Comparison of ENCODE assay signal across 17 cellular contexts in the genomic region with DNA sequence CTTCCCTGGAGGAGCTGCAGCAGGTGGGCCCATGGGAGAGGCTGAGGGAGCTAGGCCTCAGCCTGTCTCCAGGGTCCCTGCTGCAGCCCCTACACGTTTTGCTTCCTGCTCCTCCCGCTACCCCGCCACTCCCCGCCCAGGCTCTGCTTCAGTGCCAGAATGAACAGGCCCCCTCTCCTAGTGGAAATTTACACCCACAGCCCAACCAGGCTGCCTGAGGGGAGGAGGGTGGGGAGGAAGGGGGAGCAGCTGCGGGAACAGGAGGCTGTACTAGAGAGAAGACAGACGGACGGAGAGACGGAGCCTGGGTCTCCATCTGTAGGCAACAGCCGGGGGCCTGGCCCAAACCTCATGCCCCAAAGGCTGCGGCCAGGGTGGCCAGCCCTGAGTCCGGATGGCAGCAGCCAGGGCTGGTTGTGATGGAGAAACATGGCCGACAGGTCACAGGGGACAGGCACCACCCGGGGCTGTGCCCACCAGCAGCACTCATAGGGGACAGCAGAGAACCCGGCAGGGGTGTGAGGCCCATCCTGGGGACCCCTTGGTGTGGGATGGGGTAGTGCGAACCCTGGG. TPM values are rescaled to one million over a fixed set of nuclear protein-coding genes. Genes with fewer than 3 reads are reported as not detected.
DNase-seq lines count a peak whose midpoint lies in the region; ATAC-seq and TF ChIP-seq lines count a peak whose summit lies in the region.
"Had no signal": no experiment of that assay in that cellular context is flagged by ENCODE, and none has a peak within 500 bp of the region (broad histone marks: within the 10 kb centered on the region; RNA-seq: fewer than 3 reads in every experiment).

No MANE protein-coding gene starts in this region.

- H3K9ac ChIP-seq in BLaER1, result peak overlapping the region; percentile 63

- no peaks in the 10 kb centered on the region for H3K9me3 ChIP-seq in BLaER1
- no peaks in the 10 kb centered on the region for H3K9me3 ChIP-seq in MG63

- H3K4me1 ChIP-seq in BLaER1, result peaks cover 84% of the 10 kb centered on the region

- peaks cover 100% of the 10 kb centered on the region for H4K20me1 ChIP-seq in BLaER1

- H3K4me1 Mint-ChIP-seq in stimulated activated effector memory CD8-positive, alpha-beta T cell treated with anti-CD3 and anti-CD28 coated beads, Interleukin-12 subunit alpha, Interleukin-12 subunit beta, amount 100 ng/mL, for 72 hours, result peaks cover 9% of the 10 kb centered on the region

- H3K4me2 ChIP-seq in BLaER1, result peak overlapping the region; percentile 89

- no peak overlapping the region for H3K27ac Mint-ChIP-seq in stimulated activated effector memory CD8-positive, alpha-beta T cell treated with anti-CD3 and anti-CD28 coated beads, Interleukin-12 subunit alpha, Interleukin-12 subunit beta, amount 100 ng/mL, for 72 hours
- H3K27ac Mint-ChIP-seq: activated naive CD4-positive, alpha-beta T cell treated with anti-CD3 and anti-CD28 coated beads for 36 hours had no signal

- intact Hi-C loops in dorsolateral prefrontal cortex (cut with DNase I), result no loop called here

- ATAC-seq in stimulated activated effector memory CD8-positive, alpha-beta T cell treated with anti-CD3 and anti-CD28 coated beads, Interleukin-12 subunit alpha, Interleukin-12 subunit beta, amount 100 ng/mL, for 72 hours, result no peak
- ATAC-seq: sciatic nerve had no signal

- H3K27ac ChIP-seq in BLaER1 (peak overlapping the region; percentile 26), dorsolateral prefrontal cortex (peak overlapping the region in 57 of 59 donors; percentile 19 to 96 (median 78))

- H3K4me3 Mint-ChIP-seq in stimulated activated effector memory CD8-positive, alpha-beta T cell treated with anti-CD3 and anti-CD28 coated beads, Interleukin-12 subunit alpha, Interleukin-12 subunit beta, amount 100 ng/mL, for 72 hours, result no peak overlapping the region
- H3K4me3 Mint-ChIP-seq: activated naive CD4-positive, alpha-beta T cell treated with anti-CD3 and anti-CD28 coated beads for 36 hours had no signal

- DNase-seq in NCI-H1694 treated with DMSO at 0.1 percent for 48 hours (lab: John Stamatoyannopoulos, UW) (peak; percentile 79), dorsolateral prefrontal cortex (peak in 9 of 10 donors; percentile 52 to 77 (median 69)), nucleus accumbens (lab: John Stamatoyannopoulos, UW) (peak in 50 of 56 donors; percentile 21 to 81 (median 59)), MG63 (no peak), GF-D8 (lab: John Stamatoyannopoulos, UW) (no peak)
- no peak for DNase-seq in stimulated activated effector memory CD8-positive, alpha-beta T cell treated with anti-CD3 and anti-CD28 coated beads, Interleukin-12 subunit alpha, Interleukin-12 subunit beta, amount 100 ng/mL, for 72 hours (ENCODE audit: low spot score in 2 of 2)
- DNase-seq: activated CD4-positive, alpha-beta T cell treated with anti-CD3 and anti-CD28 coated beads, Interleukin-2, amount 50 U/mL, for 4 hours; activated naive CD4-positive, alpha-beta T cell treated with anti-CD3 and anti-CD28 coated beads for 36 hours; dermis blood vessel endothelial cell; erythroblast; mesendoderm; NCI-H2029; NK-92 treated with Interleukin-12 subunit alpha and Interleukin-12 subunit beta, amount 100 ng/mL, for 24 hours; RPMI8226; stimulated activated CD4-positive, alpha-beta T cell treated with anti-CD3 and anti-CD28 coated beads, Interleukin-1b, Interleukin-23, amount 100 ng/mL, for 48 hours had no signal

- H3K9me3 Mint-ChIP-seq in stimulated activated effector memory CD8-positive, alpha-beta T cell treated with anti-CD3 and anti-CD28 coated beads, Interleukin-12 subunit alpha, Interleukin-12 subunit beta, amount 100 ng/mL, for 72 hours, result no peaks in the 10 kb centered on the region
- H3K9me3 Mint-ChIP-seq: activated naive CD4-positive, alpha-beta T cell treated with anti-CD3 and anti-CD28 coated beads for 36 hours had no signal

- H3K36me3 ChIP-seq in BLaER1, result no peaks in the 10 kb centered on the region
- H3K36me3 ChIP-seq in MG63, result no peaks in the 10 kb centered on the region

- no peaks in the 10 kb centered on the region for H3K36me3 Mint-ChIP-seq in stimulated activated effector memory CD8-positive, alpha-beta T cell treated with anti-CD3 and anti-CD28 coated beads, Interleukin-12 subunit alpha, Interleukin-12 subunit beta, amount 100 ng/mL, for 72 hours

- H3K4me3 ChIP-seq in BLaER1 (no peak overlapping the region), dorsolateral prefrontal cortex (no peak overlapping the region), MG63 (no peak overlapping the region)

- no peak for TF ChIP-seq CTCF in dorsolateral prefrontal cortex (IDR thresholded peaks at IDR 0.05 in 54 of 56, conservative IDR thresholded peaks at IDR 0.05 in 2 of 56; ENCODE audit: low read depth in 1 of 56, partially characterized antibody in 56 of 56)

- H3K27me3 ChIP-seq in BLaER1 (peaks cover 14% of the 10 kb centered on the region), dorsolateral prefrontal cortex (no peaks in the 10 kb centered on the region), MG63 (no peaks in the 10 kb centered on the region)

RNA-seq across cellular contexts. Expression of a gene that starts 20.6 kb away (rescaled TPM):
- 10 to 100 TPM in 101 of 120 experiments, 1 to 10 TPM in 19; 5.1 to 24.0 (median 13.6) TPM for total RNA-seq in dorsolateral prefrontal cortex
- 0.25 TPM in 1 of 2 replicates, not detected in the other for total RNA-seq in MG63 (2014; rRNA removed; shearing (Covaris generic); ENCODE audit: low replicate concordance)
- total RNA-seq: dermis blood vessel endothelial cell had no signal

Comparison
In these comparisons a context has a peak if more than half of its experiments do, and no peak if none do; other contexts are left out.
1. DNase-seq: peak in NCI-H1694 treated with DMSO at 0.1 percent for 48 hours (single experiment), dorsolateral prefrontal cortex (9 of 10) and nucleus accumbens (50 of 56); none in MG63 (single experiment), stimulated activated effector memory CD8-positive, alpha-beta T cell treated with anti-CD3 and anti-CD28 coated beads, Interleukin-12 subunit alpha, Interleukin-12 subunit beta, amount 100 ng/mL, for 72 hours (0 of 2) and GF-D8 (single experiment).